In genomic region chr6:19805146-19805515, GRCh38 we compare ENCODE assay signal across 7 cellular contexts. TPM values are rescaled to one million over a fixed set of nuclear protein-coding genes. Genes with fewer than 3 reads are reported as not detected.
DNase-seq lines count a peak whose midpoint lies in the region; ATAC-seq and TF ChIP-seq lines count a peak whose summit lies in the region.

No MANE protein-coding gene starts in this region.

- peak; percentile 6 for DNase-seq in HCT116 (ENCODE audit: low read depth, low spot score)
- DNase-seq in iPS DF 6.9 (ENCODE audit: low read depth, low spot score): no peak
- DNase-seq in NK-92 (lab: John Stamatoyannopoulos, UW; ENCODE audit: unreplicated experiment): no peak
- DNase-seq in NCI-H1694 treated with DMSO at 0.1 percent for 48 hours (lab: John Stamatoyannopoulos, UW): no peak
- no peak for DNase-seq in stimulated activated CD4-positive, alpha-beta T cell treated with anti-CD3 and anti-CD28 coated beads, Interleukin-4, amount 100 ng/mL, for 1 hour

- POLR2A ChIA-PET in HCT116 (lab: Charles Lee): no interaction called here

- H3K27ac ChIP-seq in HCT116 (ENCODE audit: low read depth, low read length): peak overlapping the region; percentile 89
- H3K27ac ChIP-seq in iPS DF 6.9 (ENCODE audit: low read length): no peak overlapping the region

- H4K20me1 ChIP-seq in HCT116 (ENCODE audit: insufficient read depth): no peaks in the 10 kb centered on the region

- H3K79me2 ChIP-seq in HCT116 (ENCODE audit: insufficient read depth, low read length): no peaks in the 10 kb centered on the region

- H3K4me3 ChIP-seq in HCT116 (replicated peaks in 1 of 2; ENCODE audit: low read depth in 1 of 2, low read length in 2 of 2): peak overlapping the region; percentile 39 to 68
- peak overlapping the region; percentile 64 for H3K4me3 ChIP-seq in WI38 (ENCODE audit: low read depth, low read length)
- H3K4me3 ChIP-seq in iPS DF 6.9 (ENCODE audit: low read length): peak overlapping the region; percentile 35; the same call in 1 of the 2 replicates

- H3K36me3 ChIP-seq in HCT116 (ENCODE audit: control insufficient read depth in 1 of 2, insufficient read depth in 2 of 2, low read length in 2 of 2) (no peaks in the 10 kb centered on the region), iPS DF 6.9 (ENCODE audit: control insufficient read depth, insufficient read depth, low read length) (no peaks in the 10 kb centered on the region)

- TF ChIP-seq RAD21 in HCT116 (IDR thresholded peaks at IDR 0.05; ENCODE audit: low read depth): 0 out of 2 replicates have a peak, but pooled peaks have one; percentile 1

- no peaks in the 10 kb centered on the region for H3K9me3 ChIP-seq in HCT116 (ENCODE audit: control insufficient read depth in 1 of 2, insufficient read depth in 1 of 2, low read depth in 1 of 2, low read length in 2 of 2)
- H3K9me3 ChIP-seq in iPS DF 6.9 (ENCODE audit: control insufficient read depth, insufficient read depth, low read length): no peaks in the 10 kb centered on the region

- peaks cover 25% of the 10 kb centered on the region for H3K27me3 Mint-ChIP-seq in stimulated activated memory B cell treated with anti-CD40 and anti-IgM and Interleukin-4, amounts not matched to agents 10 μg/mL and 1 μg/mL and 100 μg/mL, for 72 hours

- WGBS in iPS DF 6.9 (ENCODE audit: insufficient coverage, insufficient read length): no CpG with 5 or more reads among the region's 5 CpGs

- no peak for TF ChIP-seq POLR2A in HCT116 (IDR thresholded peaks at IDR 0.05; ENCODE audit: borderline replicate concordance, extremely low read depth, insufficient read depth, insufficient read length)

- CTCF ChIA-PET in HCT116 (lab: Charles Lee): no interaction called here

- H3K4me2 ChIP-seq in HCT116 (ENCODE audit: low read length): peak overlapping the region; percentile 95

- H3K9me3 Mint-ChIP-seq in stimulated activated memory B cell treated with anti-CD40 and anti-IgM and Interleukin-4, amounts not matched to agents 10 μg/mL and 1 μg/mL and 100 μg/mL, for 72 hours: peaks cover 3% of the 10 kb centered on the region

- no peak overlapping the region for H3K27ac Mint-ChIP-seq in stimulated activated memory B cell treated with anti-CD40 and anti-IgM and Interleukin-4, amounts not matched to agents 10 μg/mL and 1 μg/mL and 100 μg/mL, for 72 hours

- peak overlapping the region; percentile 16 for H3K4me3 Mint-ChIP-seq in stimulated activated memory B cell treated with anti-CD40 and anti-IgM and Interleukin-4, amounts not matched to agents 10 μg/mL and 1 μg/mL and 100 μg/mL, for 72 hours

- TF ChIP-seq CTCF in HCT116 (IDR thresholded peaks at IDR 0.05 in 2 of 3, conservative IDR thresholded peaks at IDR 0.05 in 1 of 3; ENCODE audit: borderline replicate concordance in 1 of 3, insufficient read depth in 1 of 3, low read depth in 2 of 3, low read length in 2 of 3) (no peak), WI38 (IDR thresholded peaks at IDR 0.05; ENCODE audit: low read depth, low read length) (no peak)

- H2AFZ ChIP-seq in HCT116 (ENCODE audit: low read depth, low read length, poor library complexity, severe bottlenecking): peak overlapping the region; percentile 33

- H3K27me3 ChIP-seq in HCT116 (ENCODE audit: insufficient read depth, low read length) (no peaks in the 10 kb centered on the region), iPS DF 6.9 (ENCODE audit: control insufficient read depth, insufficient read depth, low read length) (no peaks in the 10 kb centered on the region)

- intact Hi-C loops in HCT116 (cut with micrococcal nuclease): no loop called here

- H3K36me3 Mint-ChIP-seq in stimulated activated memory B cell treated with anti-CD40 and anti-IgM and Interleukin-4, amounts not matched to agents 10 μg/mL and 1 μg/mL and 100 μg/mL, for 72 hours: no peaks in the 10 kb centered on the region

- H3K9me2 ChIP-seq in HCT116 (ENCODE audit: insufficient read depth): no peaks in the 10 kb centered on the region

- peak overlapping the region; percentile 76 for H3K9ac ChIP-seq in HCT116 (ENCODE audit: low read length)

- BruUV-seq in HCT116 (replicated peaks; lab: Mats Ljungman, UMichigan): TSS peak; percentile 87

- peaks cover 10% of the 10 kb centered on the region for H3K4me1 Mint-ChIP-seq in stimulated activated memory B cell treated with anti-CD40 and anti-IgM and Interleukin-4, amounts not matched to agents 10 μg/mL and 1 μg/mL and 100 μg/mL, for 72 hours

- ATAC-seq in HCT116: peak; percentile 26
- ATAC-seq in stimulated activated memory B cell treated with anti-CD40 and anti-IgM and Interleukin-4, amounts not matched to agents 10 μg/mL and 1 μg/mL and 100 μg/mL, for 72 hours: no peak

- H3K4me1 ChIP-seq in HCT116 (ENCODE audit: control insufficient read depth in 1 of 2, insufficient read depth in 2 of 2, low read length in 2 of 2): peaks cover 26 to 31% of the 10 kb centered on the region in 2 experiments
- peaks cover 4% of the 10 kb centered on the region; the same call in 1 of the 2 replicates for H3K4me1 ChIP-seq in iPS DF 6.9 (ENCODE audit: control insufficient read depth, insufficient read depth, low read length)

- RAD21 ChIA-PET in HCT116 (lab: Charles Lee; ENCODE audit: low non-redundant PET in 1 of 2, low total read pairs in 2 of 2, uncharacterized antibody in 2 of 2, unreplicated experiment in 2 of 2): no interaction called here

TF ChIP-seq in HCT116, 20 proteins besides CTCF, POLR2A, EP300 and RAD21:
- no peak for TF ChIP-seq ZFX (IDR thresholded peaks at IDR 0.05)
- no peak for TF ChIP-seq SP1 (IDR thresholded peaks at IDR 0.05; ENCODE audit: low read depth)
- no peak for TF ChIP-seq REST (IDR thresholded peaks at IDR 0.05; ENCODE audit: low read depth)
- TF ChIP-seq ZBTB33 (IDR thresholded peaks at IDR 0.05; ENCODE audit: extremely low read depth, insufficient replicate concordance, low read length): no peak

RNA-seq across cellular contexts. Expression of gene ID4, which starts 32.0 kb away (rescaled TPM):
- total RNA-seq in HCT116 (2021; ENCODE audit: unreplicated experiment): 0.10 TPM
- 0.09 and 0.13 TPM in 2 replicates for polyA plus RNA-seq in HCT116 (2012)
